ENCODE assay signal across 8 cellular contexts in genomic region chr6:89637960-89638319, GRCh38.
DNase-seq lines count a peak whose midpoint lies in the region; ATAC-seq and TF ChIP-seq lines count a peak whose summit lies in the region.

No MANE protein-coding gene starts in this region.

- no peaks in the 10 kb centered on the region for H3K27me3 ChIP-seq in RWPE2 (ENCODE audit: insufficient read depth, poor library complexity, severe bottlenecking)

- TF ChIP-seq CTCF in RWPE2 (IDR thresholded peaks at IDR 0.05; ENCODE audit: poor library complexity, severe bottlenecking) (no peak), fibroblast of pulmonary artery (IDR thresholded peaks at IDR 0.05; ENCODE audit: low read length, missing control alignments) (no peak)

- peak; percentile 58 for DNase-seq in activated CD8-positive, alpha-beta memory T cell treated with anti-CD3 and anti-CD28 coated beads for 24 hours
- no peak for DNase-seq in activated CD8-positive, alpha-beta memory T cell treated with anti-CD3 and anti-CD28 coated beads, Interleukin-2, amount 50 U/mL, for 48 hours
- no peak for DNase-seq in RWPE2 (ENCODE audit: low spot score)
- no peak for DNase-seq in fibroblast of pulmonary artery (ENCODE audit: low read depth)
- no peak for DNase-seq in skeletal muscle cell (ENCODE audit: low read depth)

- ATAC-seq in RWPE2 (ENCODE audit: low read depth) (no peak), HG02852 (IDR thresholded peaks at IDR 0.05; ENCODE audit: unreplicated experiment) (no peak), GM19467 (IDR thresholded peaks at IDR 0.05; ENCODE audit: unreplicated experiment) (no peak), GM18519 (IDR thresholded peaks at IDR 0.05; ENCODE audit: low FRiP score, unreplicated experiment) (no peak)

- H3K4me1 ChIP-seq in RWPE2 (ENCODE audit: insufficient read depth, poor library complexity, severe bottlenecking), result peaks cover 13% of the 10 kb centered on the region

- peak overlapping the region; percentile 77 for H3K27ac ChIP-seq in RWPE2 (ENCODE audit: poor library complexity, severe bottlenecking)

- H3K4me3 ChIP-seq in RWPE2 (ENCODE audit: severe bottlenecking), result peak overlapping the region; percentile 62
- peak overlapping the region; percentile 67 for H3K4me3 ChIP-seq in fibroblast of pulmonary artery (replicated peaks; ENCODE audit: low read depth, low read length)
- H3K4me3 ChIP-seq in skeletal muscle cell (ENCODE audit: low read depth, low read length), result peak overlapping the region; percentile 80

- H3K36me3 ChIP-seq in RWPE2 (ENCODE audit: low read depth), result peaks cover 37% of the 10 kb centered on the region

- H3K9me3 ChIP-seq in RWPE2 (ENCODE audit: severe bottlenecking), result no peaks in the 10 kb centered on the region
